In genomic region chr3:57756022-57756527, GRCh38 we compare ENCODE assay signal across 8 cellular contexts. TPM values are rescaled to one million over a fixed set of nuclear protein-coding genes. Genes with fewer than 3 reads are reported as not detected.
A peak's percentile ranks its signal among the peaks of the same experiment; 100 is the strongest.
DNase-seq lines count a peak whose midpoint lies in the region; ATAC-seq, FAIRE-seq and TF ChIP-seq lines count a peak whose summit lies in the region.

Gene SLMAP, plus strand, starts transcription at chr3:57756309. Its CDS starts 1,343 bp downstream, at chr3:57757652.

- H3K27me3 ChIP-seq in pancreas (no peaks in the 10 kb centered on the region), tibial artery (no peaks in the 10 kb centered on the region)

- H3K4me1 Mint-ChIP-seq in activated naive CD8-positive, alpha-beta T cell treated with anti-CD3 and anti-CD28 coated beads, Interleukin-2, amount 50 U/mL, for 24 hours, result peaks cover 46% of the 10 kb centered on the region

- peak; percentile 86 for FAIRE-seq in pancreas (lab: Jason Lieb, UNC)

- no peak for TF ChIP-seq CTCF in GM12865 (IDR thresholded peaks at IDR 0.05; ENCODE audit: insufficient read depth, low read depth, low read length, missing control alignments)
- TF ChIP-seq CTCF in pancreas (IDR thresholded peaks at IDR 0.05), result no peak
- TF ChIP-seq CTCF in tibial artery (IDR thresholded peaks at IDR 0.05), result no peak

- H3K27ac ChIP-seq in pancreas, result peak within 1 kb of the TSS; percentile 53 to 91 (median 82)
- peak within 1 kb of the TSS; percentile 87 for H3K27ac ChIP-seq in tibial artery

- H3K9me3 ChIP-seq in pancreas (no peaks in the 10 kb centered on the region), tibial artery (no peaks in the 10 kb centered on the region)

- H3K9me3 Mint-ChIP-seq in activated naive CD8-positive, alpha-beta T cell treated with anti-CD3 and anti-CD28 coated beads, Interleukin-2, amount 50 U/mL, for 24 hours, result no peaks in the 10 kb centered on the region

- H3K4me1 ChIP-seq in pancreas (peaks cover 0 to 24% (median 15%) of the 10 kb centered on the region in 3 donors), tibial artery (peaks cover 0 to 47% (median 18%) of the 10 kb centered on the region in 4 donors)

- intact Hi-C loops in Right ventricle myocardium superior (cut with DNase I), result loop anchor here (5.0 kb wide), 2 partner anchors 64 to 159 kb away; partner anchors contain the start of genes ARF4 and DENND6A
- intact Hi-C loops in pancreas (cut with DNase I), result no loop called here
- intact Hi-C loops in tibial artery (cut with DNase I; ENCODE audit: low total_unique reads), result loop anchor here (5.0 kb wide), 2 partner anchors 64 to 159 kb away; partner anchors contain the start of genes ARF4 and DENND6A

- peak within 1 kb of the TSS; percentile 94 for H3K4me3 Mint-ChIP-seq in activated naive CD8-positive, alpha-beta T cell treated with anti-CD3 and anti-CD28 coated beads, Interleukin-2, amount 50 U/mL, for 24 hours

- H3K27ac Mint-ChIP-seq in activated naive CD8-positive, alpha-beta T cell treated with anti-CD3 and anti-CD28 coated beads, Interleukin-2, amount 50 U/mL, for 24 hours, result peak within 1 kb of the TSS; percentile 97

- H3K36me3 Mint-ChIP-seq in activated naive CD8-positive, alpha-beta T cell treated with anti-CD3 and anti-CD28 coated beads, Interleukin-2, amount 50 U/mL, for 24 hours (ENCODE audit: low read depth), result peaks cover 32% of the 10 kb centered on the region

- peak; percentile 97 for DNase-seq in GM12865 (ENCODE audit: low read depth)
- peak; percentile 72 for DNase-seq in NCI-H1417 treated with DMSO at 0.1 percent for 48 hours (lab: John Stamatoyannopoulos, UW)
- DNase-seq in SW480 (ENCODE audit: low spot score), result peak; percentile 98
- peak; percentile 93 for DNase-seq in activated naive CD8-positive, alpha-beta T cell treated with anti-CD3 and anti-CD28 coated beads, Interleukin-2, amount 50 U/mL, for 24 hours
- peak; percentile 98 for DNase-seq in Right ventricle myocardium superior
- DNase-seq in pancreas, result peak; percentile 95 to 98 (median 96)
- peak; percentile 98 for DNase-seq in tibial artery

- H3K36me3 ChIP-seq in pancreas (no peaks in the 10 kb centered on the region), tibial artery (peaks cover 6 to 8% (median 8%) of the 10 kb centered on the region in 3 donors)

- ATAC-seq in HG02763 (IDR thresholded peaks at IDR 0.05; ENCODE audit: unreplicated experiment) (peak; percentile 90), Right ventricle myocardium superior (ENCODE audit: poor library complexity) (peak; percentile 99), pancreas (peak; percentile 93 to 97 (median 96))
- peak; percentile 98 for ATAC-seq in activated naive CD8-positive, alpha-beta T cell treated with anti-CD3 and anti-CD28 coated beads, Interleukin-2, amount 50 U/mL, for 24 hours

- H3K27me3 Mint-ChIP-seq in activated naive CD8-positive, alpha-beta T cell treated with anti-CD3 and anti-CD28 coated beads, Interleukin-2, amount 50 U/mL, for 24 hours, result no peaks in the 10 kb centered on the region

- 0% methylated on average over 33 to 41 of the region's 41 CpGs for WGBS in pancreas, 2 donors

- peak within 1 kb of the TSS; percentile 86 for H3K4me3 ChIP-seq in GM12865 (ENCODE audit: low read depth, low read length)
- H3K4me3 ChIP-seq in pancreas, result peak within 1 kb of the TSS; percentile 58 to 94 (median 86)
- H3K4me3 ChIP-seq in tibial artery, result peak within 1 kb of the TSS; percentile 76 to 84

RNA-seq across cellular contexts. Expression of gene SLMAP, which starts in this region (rescaled TPM):
- 274 TPM for total RNA-seq in Right ventricle myocardium superior
- 10 to 100 TPM; 20.6 to 39.6 (median 23.8) TPM for total RNA-seq in pancreas
- polyA plus RNA-seq in pancreas, result 10 to 100 TPM in 1 of 2 donors, 1 to 10 TPM in 1; 9.0 to 11.7 TPM

Comparison
In these comparisons a context has a peak if more than half of its experiments do, and no peak if none do; other contexts are left out.
1. Peak in every context shown above with its lines: DNase-seq, ATAC-seq, H3K4me3 ChIP-seq and H3K27ac ChIP-seq.
2. intact Hi-C loops: an anchor here in Right ventricle myocardium superior (5.0 kb wide) and tibial artery (5.0 kb wide); none called in pancreas.